In the genomic region with DNA sequence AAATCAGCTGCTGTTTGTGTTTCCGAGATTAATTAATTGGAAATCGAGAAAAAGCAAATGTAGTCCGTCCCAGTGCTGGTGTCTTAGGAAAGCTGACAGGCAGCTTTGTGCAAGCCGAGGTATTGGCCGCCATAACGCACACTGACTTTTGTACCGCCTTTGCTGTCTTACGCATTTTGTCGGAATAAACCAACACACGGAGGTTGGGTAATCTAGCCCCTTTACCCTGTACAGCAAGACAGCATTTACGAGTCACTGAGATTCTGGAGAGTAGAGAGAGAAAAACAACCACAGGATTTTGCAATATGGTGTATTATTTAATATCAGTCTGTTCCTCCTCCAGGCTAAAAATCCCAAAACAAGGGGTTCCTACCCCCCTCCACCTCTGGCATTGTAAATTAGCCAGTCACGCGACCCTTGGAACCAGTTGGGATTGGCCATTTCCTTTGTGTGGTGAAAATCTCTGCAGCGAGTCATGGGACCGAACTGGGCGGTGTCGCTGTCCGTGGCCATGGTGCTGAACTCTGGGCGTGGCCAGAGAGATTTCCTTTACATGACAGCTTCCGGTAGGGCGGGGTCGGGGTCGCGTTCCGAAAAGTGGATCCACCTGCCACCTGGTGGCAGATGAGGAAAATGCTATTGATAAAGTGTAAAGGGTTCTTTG, we compare ENCODE assay signal across 1 cellular context.
TF ChIP-seq lines count a peak whose summit lies in the region.

No MANE protein-coding gene starts in this region.

TF ChIP-seq in HEK293, 187 proteins besides CTCF, POLR2A, EP300 and RAD21 (continued from another document and continues in another):
- TF ChIP-seq, protein P1, sequence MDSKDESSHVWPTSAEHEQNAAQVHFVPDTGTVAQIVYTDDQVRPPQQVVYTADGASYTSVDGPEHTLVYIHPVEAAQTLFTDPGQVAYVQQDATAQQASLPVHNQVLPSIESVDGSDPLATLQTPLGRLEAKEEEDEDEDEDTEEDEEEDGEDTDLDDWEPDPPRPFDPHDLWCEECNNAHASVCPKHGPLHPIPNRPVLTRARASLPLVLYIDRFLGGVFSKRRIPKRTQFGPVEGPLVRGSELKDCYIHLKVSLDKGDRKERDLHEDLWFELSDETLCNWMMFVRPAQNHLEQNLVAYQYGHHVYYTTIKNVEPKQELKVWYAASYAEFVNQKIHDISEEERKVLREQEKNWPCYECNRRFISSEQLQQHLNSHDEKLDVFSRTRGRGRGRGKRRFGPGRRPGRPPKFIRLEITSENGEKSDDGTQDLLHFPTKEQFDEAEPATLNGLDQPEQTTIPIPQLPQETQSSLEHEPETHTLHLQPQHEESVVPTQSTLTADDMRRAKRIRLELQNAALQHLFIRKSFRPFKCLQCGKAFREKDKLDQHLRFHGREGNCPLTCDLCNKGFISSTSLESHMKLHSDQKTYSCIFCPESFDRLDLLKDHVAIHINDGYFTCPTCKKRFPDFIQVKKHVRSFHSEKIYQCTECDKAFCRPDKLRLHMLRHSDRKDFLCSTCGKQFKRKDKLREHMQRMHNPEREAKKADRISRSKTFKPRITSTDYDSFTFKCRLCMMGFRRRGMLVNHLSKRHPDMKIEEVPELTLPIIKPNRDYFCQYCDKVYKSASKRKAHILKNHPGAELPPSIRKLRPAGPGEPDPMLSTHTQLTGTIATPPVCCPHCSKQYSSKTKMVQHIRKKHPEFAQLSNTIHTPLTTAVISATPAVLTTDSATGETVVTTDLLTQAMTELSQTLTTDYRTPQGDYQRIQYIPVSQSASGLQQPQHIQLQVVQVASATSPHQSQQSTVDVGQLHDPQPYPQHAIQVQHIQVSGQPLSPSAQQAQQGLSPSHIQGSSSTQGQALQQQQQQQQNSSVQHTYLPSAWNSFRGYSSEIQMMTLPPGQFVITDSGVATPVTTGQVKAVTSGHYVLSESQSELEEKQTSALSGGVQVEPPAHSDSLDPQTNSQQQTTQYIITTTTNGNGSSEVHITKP (tag by site-specific recombination; IDR thresholded peaks at IDR 0.05), result peak; percentile 99
- TF ChIP-seq ZNF423 (tag by site-specific recombination; IDR thresholded peaks at IDR 0.05) (no peak), ZNF785 (tag by site-specific recombination; IDR thresholded peaks at IDR 0.05) (no peak), SP3 (tag by site-specific recombination; IDR thresholded peaks at IDR 0.05) (peak; percentile 81), KLF1 (tag by site-specific recombination; IDR thresholded peaks at IDR 0.05) (peak; percentile 79), KLF7 (tag by site-specific recombination; IDR thresholded peaks at IDR 0.05; ENCODE audit: borderline replicate concordance) (peak; percentile 87; the same call in 1 of the 2 replicates), ZNF621 (tag by site-specific recombination; IDR thresholded peaks at IDR 0.05) (no peak), ZBTB17 (tag by site-specific recombination; IDR thresholded peaks at IDR 0.05) (peak; percentile 49), ZNF24 (tag by site-specific recombination; IDR thresholded peaks at IDR 0.05) (no peak), ZNF23 (tag by site-specific recombination; IDR thresholded peaks at IDR 0.05; ENCODE audit: borderline replicate concordance) (no peak), ZNF16 (tag by site-specific recombination; IDR thresholded peaks at IDR 0.05; ENCODE audit: low read depth) (no peak), ZNF791 (tag by site-specific recombination; IDR thresholded peaks at IDR 0.05) (no peak), ZNF76 (tag by site-specific recombination; IDR thresholded peaks at IDR 0.05; ENCODE audit: borderline replicate concordance, low read depth) (0 out of 2 replicates have a peak, but pooled peaks have one; percentile 22), ZNF239 (tag by site-specific recombination; IDR thresholded peaks at IDR 0.05) (no peak), ZXDB (tag by site-specific recombination; IDR thresholded peaks at IDR 0.05) (0 out of 2 replicates have a peak, but pooled peaks have one; percentile 16), ZNF544 (tag by site-specific recombination; IDR thresholded peaks at IDR 0.05) (no peak), ZNF335 (tag by site-specific recombination; conservative IDR thresholded peaks at IDR 0.05) (peak; percentile 71), ZNF324 (tag by site-specific recombination; IDR thresholded peaks at IDR 0.05) (0 out of 2 replicates have a peak, but pooled peaks have one; percentile 44), ZNF707 (tag by site-specific recombination; IDR thresholded peaks at IDR 0.05) (no peak), ZNF629 (tag by site-specific recombination; IDR thresholded peaks at IDR 0.05) (peak; percentile 87), ZNF660 (tag by site-specific recombination; IDR thresholded peaks at IDR 0.05) (no peak), ZNF155 (tag by site-specific recombination; IDR thresholded peaks at IDR 0.05) (no peak), ZNF837 (tag by site-specific recombination; IDR thresholded peaks at IDR 0.05) (no peak), KLF8 (tag by site-specific recombination; IDR thresholded peaks at IDR 0.05) (peak; percentile 87), ZNF433 (tag by site-specific recombination; IDR thresholded peaks at IDR 0.05; ENCODE audit: low read depth) (no peak), ZNF555 (tag by site-specific recombination; conservative IDR thresholded peaks at IDR 0.05) (no peak), ZNF677 (tag by site-specific recombination; IDR thresholded peaks at IDR 0.05) (no peak), HOXA7 (CRISPR knock-in tag; IDR thresholded peaks at IDR 0.05; ENCODE audit: borderline replicate concordance) (no peak), KLF16 (tag by site-specific recombination; IDR thresholded peaks at IDR 0.05) (0 out of 2 replicates have a peak, but pooled peaks have one; percentile 22), ZNF654 (tag by site-specific recombination; IDR thresholded peaks at IDR 0.05; ENCODE audit: low read depth) (peak; percentile 64), ZNF366 (tag by site-specific recombination; conservative IDR thresholded peaks at IDR 0.05) (no peak), SP2 (tag by site-specific recombination; IDR thresholded peaks at IDR 0.05) (peak; percentile 78)
- TF ChIP-seq, protein P2, sequence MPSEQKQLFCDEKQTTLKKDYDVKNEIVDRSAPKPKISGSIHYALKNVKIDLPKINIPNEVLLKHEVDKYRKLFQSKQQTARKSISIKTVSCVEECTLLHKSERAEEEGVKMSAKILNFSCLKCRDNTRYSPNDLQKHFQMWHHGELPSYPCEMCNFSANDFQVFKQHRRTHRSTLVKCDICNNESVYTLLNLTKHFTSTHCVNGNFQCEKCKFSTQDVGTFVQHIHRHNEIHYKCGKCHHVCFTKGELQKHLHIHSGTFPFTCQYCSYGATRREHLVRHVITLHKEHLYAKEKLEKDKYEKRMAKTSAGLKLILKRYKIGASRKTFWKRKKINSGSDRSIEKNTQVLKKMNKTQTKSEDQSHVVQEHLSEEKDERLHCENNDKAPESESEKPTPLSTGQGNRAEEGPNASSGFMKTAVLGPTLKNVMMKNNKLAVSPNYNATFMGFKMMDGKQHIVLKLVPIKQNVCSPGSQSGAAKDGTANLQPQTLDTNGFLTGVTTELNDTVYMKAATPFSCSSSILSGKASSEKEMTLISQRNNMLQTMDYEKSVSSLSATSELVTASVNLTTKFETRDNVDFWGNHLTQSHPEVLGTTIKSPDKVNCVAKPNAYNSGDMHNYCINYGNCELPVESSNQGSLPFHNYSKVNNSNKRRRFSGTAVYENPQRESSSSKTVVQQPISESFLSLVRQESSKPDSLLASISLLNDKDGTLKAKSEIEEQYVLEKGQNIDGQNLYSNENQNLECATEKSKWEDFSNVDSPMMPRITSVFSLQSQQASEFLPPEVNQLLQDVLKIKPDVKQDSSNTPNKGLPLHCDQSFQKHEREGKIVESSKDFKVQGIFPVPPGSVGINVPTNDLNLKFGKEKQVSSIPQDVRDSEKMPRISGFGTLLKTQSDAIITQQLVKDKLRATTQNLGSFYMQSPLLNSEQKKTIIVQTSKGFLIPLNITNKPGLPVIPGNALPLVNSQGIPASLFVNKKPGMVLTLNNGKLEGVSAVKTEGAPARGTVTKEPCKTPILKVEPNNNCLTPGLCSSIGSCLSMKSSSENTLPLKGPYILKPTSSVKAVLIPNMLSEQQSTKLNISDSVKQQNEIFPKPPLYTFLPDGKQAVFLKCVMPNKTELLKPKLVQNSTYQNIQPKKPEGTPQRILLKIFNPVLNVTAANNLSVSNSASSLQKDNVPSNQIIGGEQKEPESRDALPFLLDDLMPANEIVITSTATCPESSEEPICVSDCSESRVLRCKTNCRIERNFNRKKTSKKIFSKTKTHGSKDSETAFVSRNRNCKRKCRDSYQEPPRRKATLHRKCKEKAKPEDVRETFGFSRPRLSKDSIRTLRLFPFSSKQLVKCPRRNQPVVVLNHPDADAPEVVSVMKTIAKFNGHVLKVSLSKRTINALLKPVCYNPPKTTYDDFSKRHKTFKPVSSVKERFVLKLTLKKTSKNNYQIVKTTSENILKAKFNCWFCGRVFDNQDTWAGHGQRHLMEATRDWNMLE (tag by site-specific recombination; conservative IDR thresholded peaks at IDR 0.05; ENCODE audit: low read depth), result peak; percentile 78; the same call in 1 of the 2 replicates
- TF ChIP-seq, protein P3, sequence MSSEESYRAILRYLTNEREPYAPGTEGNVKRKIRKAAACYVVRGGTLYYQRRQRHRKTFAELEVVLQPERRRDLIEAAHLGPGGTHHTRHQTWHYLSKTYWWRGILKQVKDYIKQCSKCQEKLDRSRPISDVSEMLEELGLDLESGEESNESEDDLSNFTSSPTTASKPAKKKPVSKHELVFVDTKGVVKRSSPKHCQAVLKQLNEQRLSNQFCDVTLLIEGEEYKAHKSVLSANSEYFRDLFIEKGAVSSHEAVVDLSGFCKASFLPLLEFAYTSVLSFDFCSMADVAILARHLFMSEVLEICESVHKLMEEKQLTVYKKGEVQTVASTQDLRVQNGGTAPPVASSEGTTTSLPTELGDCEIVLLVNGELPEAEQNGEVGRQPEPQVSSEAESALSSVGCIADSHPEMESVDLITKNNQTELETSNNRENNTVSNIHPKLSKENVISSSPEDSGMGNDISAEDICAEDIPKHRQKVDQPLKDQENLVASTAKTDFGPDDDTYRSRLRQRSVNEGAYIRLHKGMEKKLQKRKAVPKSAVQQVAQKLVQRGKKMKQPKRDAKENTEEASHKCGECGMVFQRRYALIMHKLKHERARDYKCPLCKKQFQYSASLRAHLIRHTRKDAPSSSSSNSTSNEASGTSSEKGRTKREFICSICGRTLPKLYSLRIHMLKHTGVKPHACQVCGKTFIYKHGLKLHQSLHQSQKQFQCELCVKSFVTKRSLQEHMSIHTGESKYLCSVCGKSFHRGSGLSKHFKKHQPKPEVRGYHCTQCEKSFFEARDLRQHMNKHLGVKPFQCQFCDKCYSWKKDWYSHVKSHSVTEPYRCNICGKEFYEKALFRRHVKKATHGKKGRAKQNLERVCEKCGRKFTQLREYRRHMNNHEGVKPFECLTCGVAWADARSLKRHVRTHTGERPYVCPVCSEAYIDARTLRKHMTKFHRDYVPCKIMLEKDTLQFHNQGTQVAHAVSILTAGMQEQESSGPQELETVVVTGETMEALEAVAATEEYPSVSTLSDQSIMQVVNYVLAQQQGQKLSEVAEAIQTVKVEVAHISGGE (tag by site-specific recombination; conservative IDR thresholded peaks at IDR 0.05; ENCODE audit: low read depth), result peak; percentile 47; the same call in 1 of the 2 replicates
- TF ChIP-seq, protein P4, sequence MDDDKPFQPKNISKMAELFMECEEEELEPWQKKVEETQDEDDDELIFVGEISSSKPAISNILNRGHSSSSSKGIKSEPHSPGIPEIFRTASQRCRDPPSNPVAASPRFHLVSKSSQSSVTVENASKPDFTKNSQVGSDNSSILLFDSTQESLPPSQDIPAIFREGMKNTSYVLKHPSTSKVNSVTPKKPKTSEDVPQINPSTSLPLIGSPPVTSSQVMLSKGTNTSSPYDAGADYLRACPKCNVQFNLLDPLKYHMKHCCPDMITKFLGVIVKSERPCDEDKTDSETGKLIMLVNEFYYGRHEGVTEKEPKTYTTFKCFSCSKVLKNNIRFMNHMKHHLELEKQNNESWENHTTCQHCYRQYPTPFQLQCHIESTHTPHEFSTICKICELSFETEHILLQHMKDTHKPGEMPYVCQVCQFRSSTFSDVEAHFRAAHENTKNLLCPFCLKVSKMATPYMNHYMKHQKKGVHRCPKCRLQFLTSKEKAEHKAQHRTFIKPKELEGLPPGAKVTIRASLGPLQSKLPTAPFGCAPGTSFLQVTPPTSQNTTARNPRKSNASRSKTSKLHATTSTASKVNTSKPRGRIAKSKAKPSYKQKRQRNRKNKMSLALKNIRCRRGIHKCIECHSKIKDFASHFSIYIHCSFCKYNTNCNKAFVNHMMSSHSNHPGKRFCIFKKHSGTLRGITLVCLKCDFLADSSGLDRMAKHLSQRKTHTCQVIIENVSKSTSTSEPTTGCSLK (tag by site-specific recombination; IDR thresholded peaks at IDR 0.05), result no peak
- TF ChIP-seq, protein P5, sequence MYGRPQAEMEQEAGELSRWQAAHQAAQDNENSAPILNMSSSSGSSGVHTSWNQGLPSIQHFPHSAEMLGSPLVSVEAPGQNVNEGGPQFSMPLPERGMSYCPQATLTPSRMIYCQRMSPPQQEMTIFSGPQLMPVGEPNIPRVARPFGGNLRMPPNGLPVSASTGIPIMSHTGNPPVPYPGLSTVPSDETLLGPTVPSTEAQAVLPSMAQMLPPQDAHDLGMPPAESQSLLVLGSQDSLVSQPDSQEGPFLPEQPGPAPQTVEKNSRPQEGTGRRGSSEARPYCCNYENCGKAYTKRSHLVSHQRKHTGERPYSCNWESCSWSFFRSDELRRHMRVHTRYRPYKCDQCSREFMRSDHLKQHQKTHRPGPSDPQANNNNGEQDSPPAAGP (tag by site-specific recombination; IDR thresholded peaks at IDR 0.05), result 0 out of 2 replicates have a peak, but pooled peaks have one; percentile 42
- TF ChIP-seq, protein P6, sequence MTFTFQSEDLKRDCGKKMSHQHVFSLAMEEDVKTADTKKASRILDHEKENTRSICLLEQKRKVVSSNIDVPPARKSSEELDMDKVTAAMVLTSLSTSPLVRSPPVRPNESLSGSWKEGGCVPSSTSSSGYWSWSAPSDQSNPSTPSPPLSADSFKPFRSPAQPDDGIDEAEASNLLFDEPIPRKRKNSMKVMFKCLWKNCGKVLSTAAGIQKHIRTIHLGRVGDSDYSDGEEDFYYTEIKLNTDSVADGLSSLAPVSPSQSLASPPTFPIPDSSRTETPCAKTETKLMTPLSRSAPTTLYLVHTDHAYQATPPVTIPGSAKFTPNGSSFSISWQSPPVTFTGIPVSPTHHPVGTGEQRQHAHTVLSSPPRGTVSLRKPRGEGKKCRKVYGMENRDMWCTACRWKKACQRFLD (tag by site-specific recombination; IDR thresholded peaks at IDR 0.05), result no peak
- TF ChIP-seq, protein P7, sequence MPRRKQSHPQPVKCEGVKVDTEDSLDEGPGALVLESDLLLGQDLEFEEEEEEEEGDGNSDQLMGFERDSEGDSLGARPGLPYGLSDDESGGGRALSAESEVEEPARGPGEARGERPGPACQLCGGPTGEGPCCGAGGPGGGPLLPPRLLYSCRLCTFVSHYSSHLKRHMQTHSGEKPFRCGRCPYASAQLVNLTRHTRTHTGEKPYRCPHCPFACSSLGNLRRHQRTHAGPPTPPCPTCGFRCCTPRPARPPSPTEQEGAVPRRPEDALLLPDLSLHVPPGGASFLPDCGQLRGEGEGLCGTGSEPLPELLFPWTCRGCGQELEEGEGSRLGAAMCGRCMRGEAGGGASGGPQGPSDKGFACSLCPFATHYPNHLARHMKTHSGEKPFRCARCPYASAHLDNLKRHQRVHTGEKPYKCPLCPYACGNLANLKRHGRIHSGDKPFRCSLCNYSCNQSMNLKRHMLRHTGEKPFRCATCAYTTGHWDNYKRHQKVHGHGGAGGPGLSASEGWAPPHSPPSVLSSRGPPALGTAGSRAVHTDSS (tag by site-specific recombination; IDR thresholded peaks at IDR 0.05), result no peak
